27 cellular contexts compared by ENCODE assay signal in genomic region chr5:20034717-20035116, GRCh38. TPM values are rescaled to one million over a fixed set of nuclear protein-coding genes. Genes with fewer than 3 reads are reported as not detected.
"Had no signal": no experiment of that assay in that cellular context is flagged by ENCODE, and none has a peak within 500 bp of the region (broad histone marks: within the 10 kb centered on the region; RNA-seq: fewer than 3 reads in every experiment).

No MANE protein-coding gene starts in this region.

- DNase-seq: stimulated activated CD4-positive, alpha-beta T cell treated with anti-CD3 and anti-CD28 coated beads, Interleukin-4, amount 100 ng/mL, for 1 hour; stimulated activated CD4-positive, alpha-beta T cell treated with anti-CD3 and anti-CD28 coated beads, Interleukin-4, amount 100 ng/mL, for 24 hours; stimulated activated CD4-positive, alpha-beta T cell treated with anti-CD3 and anti-CD28 coated beads, Interleukin-4, amount 100 ng/mL, for 4 hours; stimulated activated CD8-positive, alpha-beta memory T cell treated with anti-CD3 and anti-CD28 coated beads, Interleukin-4, amount 100 ng/mL, for 48 hours; stimulated activated naive B cell treated with anti-CD40 and anti-IgM and Interleukin-4, amounts not matched to agents 10 μg/mL and 1 μg/mL and 100 μg/mL, for 72 hours; stimulated activated naive CD4-positive, alpha-beta T cell; stimulated activated naive CD4-positive, alpha-beta T cell treated with Interleukin-2 at 50 U/mL for 16 hours; stimulated activated naive CD8-positive, alpha-beta T cell treated with anti-CD3 and anti-CD28 coated beads, Interleukin-15, amount 100 ng/mL, for 72 hours; stimulated activated naive CD8-positive, alpha-beta T cell treated with anti-CD3 and anti-CD28 coated beads, Interleukin-15, Interleukin-2, amounts not matched to agents 100 U/mL and 50 U/mL, for 24 hours; stomach; substantia nigra; testis; thyroid gland; tibial artery; transverse colon; trophoblast cell; upper lobe of left lung; upper lobe of right lung; uterus had no signal

- H3K4me3 ChIP-seq: stomach, suprapubic skin, testis, thoracic aorta, thyroid gland, tibial artery, tibial nerve, transverse colon, upper lobe of left lung, upper lobe of right lung, uterus, vagina had no signal

- H3K27ac ChIP-seq: stomach, suprapubic skin, testis, thoracic aorta, thyroid gland, tibial artery, tibial nerve, transverse colon, upper lobe of left lung, upper lobe of right lung, uterus, vagina had no signal

- H3K4me1 ChIP-seq: stomach, suprapubic skin, testis, thyroid gland, tibial artery, tibial nerve, transverse colon, upper lobe of left lung, upper lobe of right lung, uterus, vagina had no signal

- ATAC-seq: stimulated activated effector memory CD8-positive, alpha-beta T cell treated with anti-CD3 and anti-CD28 coated beads, Interleukin-12 subunit alpha, Interleukin-12 subunit beta, amount 100 ng/mL, for 72 hours; stimulated activated memory B cell treated with anti-CD40 and anti-IgM and Interleukin-4, amounts not matched to agents 10 μg/mL and 1 μg/mL and 100 μg/mL, for 72 hours; stimulated activated naive B cell treated with anti-CD40 and anti-IgM and Interleukin-4, amounts not matched to agents 10 μg/mL and 1 μg/mL and 100 μg/mL, for 72 hours; stimulated activated naive CD8-positive, alpha-beta T cell treated with anti-CD3 and anti-CD28 coated beads, Interleukin-15, amount 100 ng/mL, for 72 hours; stimulated activated naive CD8-positive, alpha-beta T cell treated with anti-CD3 and anti-CD28 coated beads, Interleukin-15, Interleukin-2, amounts not matched to agents 100 U/mL and 50 U/mL, for 24 hours; upper lobe of right lung had no signal

- H3K36me3 ChIP-seq: stomach, suprapubic skin, thoracic aorta, thyroid gland, tibial artery, tibial nerve, transverse colon, upper lobe of left lung, upper lobe of right lung, uterus, vagina had no signal

- H3K27me3 ChIP-seq: stomach, suprapubic skin, testis, thyroid gland, tibial artery, tibial nerve, transverse colon, upper lobe of left lung, upper lobe of right lung, uterus, vagina had no signal

- H3K9me3 ChIP-seq: testis, thoracic aorta, thyroid gland, upper lobe of right lung, uterus, vagina had no signal

RNA-seq across cellular contexts. Expression of gene CDH18, which starts 46.7 kb away (rescaled TPM):
- total RNA-seq: subcutaneous adipose tissue, thoracic aorta, thyroid gland, tibial nerve, transverse colon, upper lobe of left lung, upper lobe of right lung, ureter, vagina had no signal
